In genomic region chr5:132291026-132291425, GRCh38 we compare ENCODE assay signal across 32 cellular contexts. TPM values are rescaled to one million over a fixed set of nuclear protein-coding genes. Genes with fewer than 3 reads are reported as not detected.
"Had no signal": no experiment of that assay in that cellular context is flagged by ENCODE, and none has a peak within 500 bp of the region (broad histone marks: within the 10 kb centered on the region; RNA-seq: fewer than 3 reads in every experiment).

No MANE protein-coding gene starts in this region.

- H3K27ac ChIP-seq: brain microvascular endothelial cell, Peyer's patch, VCaP had no signal

- H3K36me3 Mint-ChIP-seq: activated naive CD8-positive, alpha-beta T cell treated with anti-CD3 and anti-CD28 coated beads for 36 hours had no signal

- H3K9me3 Mint-ChIP-seq: activated B cell treated with CpG ODN at 0.5 μM for 24 hours; activated CD4-positive, alpha-beta memory T cell treated with anti-CD3 and anti-CD28 coated beads for 36 hours; activated naive CD8-positive, alpha-beta T cell treated with anti-CD3 and anti-CD28 coated beads for 36 hours; activated T-cell treated with anti-CD3 and anti-CD28 coated beads, Interleukin-2, amount 50 U/mL, for 72 hours; activated T-helper 17 cell treated with anti-CD3 and anti-CD28 coated beads, Interleukin-2, amount 50 U/mL, for 72 hours had no signal

- H3K4me3 Mint-ChIP-seq: activated B cell treated with CpG ODN at 0.5 μM for 24 hours; activated CD4-positive, alpha-beta memory T cell treated with anti-CD3 and anti-CD28 coated beads for 36 hours; activated naive CD8-positive, alpha-beta T cell treated with anti-CD3 and anti-CD28 coated beads for 36 hours; activated T-cell treated with anti-CD3 and anti-CD28 coated beads, Interleukin-2, amount 50 U/mL, for 72 hours; activated T-helper 17 cell treated with anti-CD3 and anti-CD28 coated beads, Interleukin-2, amount 50 U/mL, for 72 hours had no signal

- DNase-seq: activated B cell treated with CpG ODN at 0.5 μM for 24 hours; activated CD4-positive, alpha-beta memory T cell treated with anti-CD3 and anti-CD28 coated beads for 36 hours; activated CD4-positive, alpha-beta T cell treated with anti-CD3 and anti-CD28 coated beads for 4 hours; activated CD4-positive, alpha-beta T cell treated with anti-CD3 and anti-CD28 coated beads, Interleukin-2, amount 50 U/mL, for 1 hour; activated CD4-positive, CD25-positive, alpha-beta regulatory T cell treated with anti-CD3 and anti-CD28 coated beads, Interleukin-2, amount 50 U/mL, for 72 hours; activated effector memory CD4-positive, alpha-beta T cell treated with anti-CD3 and anti-CD28 coated beads, Interleukin-2, amount 50 U/mL, for 16 hours; activated naive CD4-positive, alpha-beta T cell; activated naive CD4-positive, alpha-beta T cell treated with anti-CD3 and anti-CD28 coated beads, Interleukin-2, amount 50 U/mL, for 16 hours; activated naive CD8-positive, alpha-beta T cell treated with anti-CD3 and anti-CD28 coated beads for 36 hours; activated T-cell treated with anti-CD3 and anti-CD28 coated beads, Interleukin-2, amount 50 U/mL, for 1 hour; activated T-cell treated with anti-CD3 and anti-CD28 coated beads, Interleukin-2, amount 50 U/mL, for 72 hours; amniotic stem cell; aorta; brain microvascular endothelial cell; central memory CD4-positive, alpha-beta T cell; NCI-H1105; NCI-H1417 treated with DMSO at 0.1 percent for 48 hours; NCI-H187 treated with DMSO at 0.1 percent for 48 hours; NCI-H2081 treated with DMSO at 0.1 percent for 48 hours; NCI-H226; NCI-H446 treated with DMSO at 0.1 percent for 48 hours; NCI-H524; NCI-H82; PC-3; Peyer's patch; Right ventricle myocardium superior; SW 1271; T-helper 1 cell; T-helper 2 cell; T-helper 9 cell had no signal

- H3K27ac Mint-ChIP-seq: activated B cell treated with CpG ODN at 0.5 μM for 24 hours; activated CD4-positive, alpha-beta memory T cell treated with anti-CD3 and anti-CD28 coated beads for 36 hours; activated naive CD8-positive, alpha-beta T cell treated with anti-CD3 and anti-CD28 coated beads for 36 hours; activated T-cell treated with anti-CD3 and anti-CD28 coated beads, Interleukin-2, amount 50 U/mL, for 72 hours; activated T-helper 17 cell treated with anti-CD3 and anti-CD28 coated beads, Interleukin-2, amount 50 U/mL, for 72 hours had no signal

- ATAC-seq: activated T-cell treated with anti-CD3 and anti-CD28 coated beads, Interleukin-2, amount 50 U/mL, for 72 hours; activated T-helper 17 cell treated with anti-CD3 and anti-CD28 coated beads, Interleukin-2, amount 50 U/mL, for 72 hours; PC-3 had no signal

- H3K27me3 ChIP-seq: brain microvascular endothelial cell, Peyer's patch had no signal

RNA-seq across cellular contexts. Expression of gene SLC22A4, which starts 3.2 kb away (rescaled TPM):
- total RNA-seq: activated B cell treated with CpG ODN at 0.5 μM for 24 hours had no signal

RNA-seq across cellular contexts. Expression of gene PDLIM4, which starts 33.5 kb away (rescaled TPM):
- total RNA-seq: activated B cell treated with CpG ODN at 0.5 μM for 24 hours; activated CD4-positive, alpha-beta memory T cell treated with anti-CD3 and anti-CD28 coated beads for 36 hours; activated T-helper 17 cell treated with anti-CD3 and anti-CD28 coated beads, Interleukin-2, amount 50 U/mL, for 72 hours had no signal
